1 cellular context compared by ENCODE assay signal in genomic region chr22:23556026-23556620, GRCh38.
TF ChIP-seq lines count a peak whose summit lies in the region.

No MANE protein-coding gene starts in this region.

TF ChIP-seq in GM23338, 12 proteins besides CTCF, POLR2A, EP300 and RAD21 (continued from another document):
- TF ChIP-seq ZNF331 (CRISPR knock-in tag; IDR thresholded peaks at IDR 0.05; ENCODE audit: low read depth) (no peak), JUNB (IDR thresholded peaks at IDR 0.05; ENCODE audit: unreplicated experiment) (no peak), ZNF462 (CRISPR knock-in tag; IDR thresholded peaks at IDR 0.05) (no peak), STAT1 (IDR thresholded peaks at IDR 0.05; ENCODE audit: unreplicated experiment) (no peak)
